Comparison of ENCODE assay signal across 1 cellular context in genomic region chr15:59227021-59227420, GRCh38.
TF ChIP-seq lines count a peak whose summit lies in the region.

No MANE protein-coding gene starts in this region.

TF ChIP-seq in GM23338, 12 proteins besides CTCF, POLR2A, EP300 and RAD21:
- TF ChIP-seq STAT1 (IDR thresholded peaks at IDR 0.05; ENCODE audit: unreplicated experiment) (no peak), JUNB (IDR thresholded peaks at IDR 0.05; ENCODE audit: unreplicated experiment) (no peak), CREB1 (CRISPR knock-in tag; IDR thresholded peaks at IDR 0.05; ENCODE audit: low read depth) (no peak), EZH2 (IDR thresholded peaks at IDR 0.05; ENCODE audit: low read depth, unreplicated experiment) (no peak), ETS1 (IDR thresholded peaks at IDR 0.05) (no peak)
- TF ChIP-seq, protein P1, sequence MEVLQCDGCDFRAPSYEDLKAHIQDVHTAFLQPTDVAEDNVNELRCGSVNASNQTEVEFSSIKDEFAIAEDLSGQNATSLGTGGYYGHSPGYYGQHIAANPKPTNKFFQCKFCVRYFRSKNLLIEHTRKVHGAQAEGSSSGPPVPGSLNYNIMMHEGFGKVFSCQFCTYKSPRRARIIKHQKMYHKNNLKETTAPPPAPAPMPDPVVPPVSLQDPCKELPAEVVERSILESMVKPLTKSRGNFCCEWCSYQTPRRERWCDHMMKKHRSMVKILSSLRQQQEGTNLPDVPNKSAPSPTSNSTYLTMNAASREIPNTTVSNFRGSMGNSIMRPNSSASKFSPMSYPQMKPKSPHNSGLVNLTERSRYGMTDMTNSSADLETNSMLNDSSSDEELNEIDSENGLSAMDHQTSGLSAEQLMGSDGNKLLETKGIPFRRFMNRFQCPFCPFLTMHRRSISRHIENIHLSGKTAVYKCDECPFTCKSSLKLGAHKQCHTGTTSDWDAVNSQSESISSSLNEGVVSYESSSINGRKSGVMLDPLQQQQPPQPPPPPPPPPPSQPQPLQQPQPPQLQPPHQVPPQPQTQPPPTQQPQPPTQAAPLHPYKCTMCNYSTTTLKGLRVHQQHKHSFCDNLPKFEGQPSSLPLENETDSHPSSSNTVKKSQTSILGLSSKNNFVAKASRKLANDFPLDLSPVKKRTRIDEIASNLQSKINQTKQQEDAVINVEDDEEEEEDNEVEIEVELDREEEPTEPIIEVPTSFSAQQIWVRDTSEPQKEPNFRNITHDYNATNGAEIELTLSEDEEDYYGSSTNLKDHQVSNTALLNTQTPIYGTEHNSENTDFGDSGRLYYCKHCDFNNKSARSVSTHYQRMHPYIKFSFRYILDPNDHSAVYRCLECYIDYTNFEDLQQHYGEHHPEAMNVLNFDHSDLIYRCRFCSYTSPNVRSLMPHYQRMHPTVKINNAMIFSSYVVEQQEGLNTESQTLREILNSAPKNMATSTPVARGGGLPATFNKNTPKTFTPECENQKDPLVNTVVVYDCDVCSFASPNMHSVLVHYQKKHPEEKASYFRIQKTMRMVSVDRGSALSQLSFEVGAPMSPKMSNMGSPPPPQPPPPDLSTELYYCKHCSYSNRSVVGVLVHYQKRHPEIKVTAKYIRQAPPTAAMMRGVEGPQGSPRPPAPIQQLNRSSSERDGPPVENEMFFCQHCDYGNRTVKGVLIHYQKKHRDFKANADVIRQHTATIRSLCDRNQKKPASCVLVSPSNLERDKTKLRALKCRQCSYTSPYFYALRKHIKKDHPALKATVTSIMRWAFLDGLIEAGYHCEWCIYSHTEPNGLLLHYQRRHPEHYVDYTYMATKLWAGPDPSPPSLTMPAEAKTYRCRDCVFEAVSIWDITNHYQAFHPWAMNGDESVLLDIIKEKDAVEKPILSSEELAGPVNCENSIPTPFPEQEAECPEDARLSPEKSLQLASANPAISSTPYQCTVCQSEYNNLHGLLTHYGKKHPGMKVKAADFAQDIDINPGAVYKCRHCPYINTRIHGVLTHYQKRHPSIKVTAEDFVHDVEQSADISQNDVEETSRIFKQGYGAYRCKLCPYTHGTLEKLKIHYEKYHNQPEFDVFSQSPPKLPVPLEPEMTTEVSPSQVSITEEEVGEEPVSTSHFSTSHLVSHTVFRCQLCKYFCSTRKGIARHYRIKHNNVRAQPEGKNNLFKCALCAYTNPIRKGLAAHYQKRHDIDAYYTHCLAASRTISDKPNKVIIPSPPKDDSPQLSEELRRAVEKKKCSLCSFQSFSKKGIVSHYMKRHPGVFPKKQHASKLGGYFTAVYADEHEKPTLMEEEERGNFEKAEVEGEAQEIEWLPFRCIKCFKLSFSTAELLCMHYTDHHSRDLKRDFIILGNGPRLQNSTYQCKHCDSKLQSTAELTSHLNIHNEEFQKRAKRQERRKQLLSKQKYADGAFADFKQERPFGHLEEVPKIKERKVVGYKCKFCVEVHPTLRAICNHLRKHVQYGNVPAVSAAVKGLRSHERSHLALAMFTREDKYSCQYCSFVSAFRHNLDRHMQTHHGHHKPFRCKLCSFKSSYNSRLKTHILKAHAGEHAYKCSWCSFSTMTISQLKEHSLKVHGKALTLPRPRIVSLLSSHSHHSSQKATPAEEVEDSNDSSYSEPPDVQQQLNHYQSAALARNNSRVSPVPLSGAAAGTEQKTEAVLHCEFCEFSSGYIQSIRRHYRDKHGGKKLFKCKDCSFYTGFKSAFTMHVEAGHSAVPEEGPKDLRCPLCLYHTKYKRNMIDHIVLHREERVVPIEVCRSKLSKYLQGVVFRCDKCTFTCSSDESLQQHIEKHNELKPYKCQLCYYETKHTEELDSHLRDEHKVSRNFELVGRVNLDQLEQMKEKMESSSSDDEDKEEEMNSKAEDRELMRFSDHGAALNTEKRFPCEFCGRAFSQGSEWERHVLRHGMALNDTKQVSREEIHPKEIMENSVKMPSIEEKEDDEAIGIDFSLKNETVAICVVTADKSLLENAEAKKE (CRISPR knock-in tag; IDR thresholded peaks at IDR 0.05), result no peak
